In genomic region chr7:50376056-50376455, GRCh38 we compare ENCODE assay signal across 19 cellular contexts.
DNase-seq lines count a peak whose midpoint lies in the region; ATAC-seq and TF ChIP-seq lines count a peak whose summit lies in the region.
"Had no signal": no experiment of that assay in that cellular context is flagged by ENCODE, and none has a peak within 500 bp of the region (broad histone marks: within the 10 kb centered on the region; RNA-seq: fewer than 3 reads in every experiment).

No MANE protein-coding gene starts in this region.

- peaks cover 99% of the 10 kb centered on the region for H3K36me3 Mint-ChIP-seq in activated T-cell treated with anti-CD3 and anti-CD28 coated beads, Interleukin-2, amount 50 U/mL, for 24 hours (ENCODE audit: low read depth)
- H3K36me3 Mint-ChIP-seq in IgD-negative memory B cell = peaks cover 6% of the 10 kb centered on the region
- H3K36me3 Mint-ChIP-seq in activated naive CD8-positive, alpha-beta T cell = peaks cover 37% of the 10 kb centered on the region

- H3K4me1 Mint-ChIP-seq in activated T-cell treated with anti-CD3 and anti-CD28 coated beads, Interleukin-2, amount 50 U/mL, for 24 hours (ENCODE audit: low read depth) = peaks cover 99% of the 10 kb centered on the region
- peaks cover 45 to 69% (median 68%) of the 10 kb centered on the region in 3 donors for H3K4me1 Mint-ChIP-seq in IgD-negative memory B cell
- peaks cover 97% of the 10 kb centered on the region for H3K4me1 Mint-ChIP-seq in activated naive CD8-positive, alpha-beta T cell (ENCODE audit: low read depth)

- TF ChIP-seq CTCF in neutrophil (IDR thresholded peaks at IDR 0.05) = no peak

- no peaks in the 10 kb centered on the region for H3K4me1 ChIP-seq in neutrophil (ENCODE audit: control insufficient read depth in 1 of 2, insufficient read depth in 1 of 2, low read depth in 1 of 2, low read length in 1 of 2)
- H3K4me1 ChIP-seq: lower lobe of right lung, psoas muscle, testis, uterus had no signal

- peak overlapping the region; percentile 34 for H3K27ac ChIP-seq in neutrophil
- H3K27ac ChIP-seq: brain microvascular endothelial cell, lower lobe of right lung, psoas muscle, testis, uterus had no signal

- H3K4me3 ChIP-seq in neutrophil (ENCODE audit: low read depth in 1 of 2, low read length in 1 of 2) = no peak overlapping the region
- H3K4me3 ChIP-seq: lower lobe of right lung, psoas muscle, testis, uterus had no signal

- H3K27ac Mint-ChIP-seq in activated T-cell treated with anti-CD3 and anti-CD28 coated beads, Interleukin-2, amount 50 U/mL, for 24 hours = peak overlapping the region; percentile 86
- H3K27ac Mint-ChIP-seq in IgD-negative memory B cell = peak overlapping the region; percentile 17 to 95 (median 83)
- H3K27ac Mint-ChIP-seq in activated naive CD8-positive, alpha-beta T cell = peak overlapping the region; percentile 86

- H3K27me3 Mint-ChIP-seq in activated T-cell treated with anti-CD3 and anti-CD28 coated beads, Interleukin-2, amount 50 U/mL, for 24 hours = no peaks in the 10 kb centered on the region
- H3K27me3 Mint-ChIP-seq in IgD-negative memory B cell = no peaks in the 10 kb centered on the region
- H3K27me3 Mint-ChIP-seq in activated naive CD8-positive, alpha-beta T cell = no peaks in the 10 kb centered on the region

- H3K9me3 Mint-ChIP-seq in activated T-cell treated with anti-CD3 and anti-CD28 coated beads, Interleukin-2, amount 50 U/mL, for 24 hours = no peaks in the 10 kb centered on the region
- no peaks in the 10 kb centered on the region for H3K9me3 Mint-ChIP-seq in IgD-negative memory B cell
- H3K9me3 Mint-ChIP-seq in activated naive CD8-positive, alpha-beta T cell (ENCODE audit: low read depth) = no peaks in the 10 kb centered on the region

- no peaks in the 10 kb centered on the region for H3K9me3 ChIP-seq in neutrophil
- H3K9me3 ChIP-seq: lower lobe of right lung, psoas muscle, testis, uterus had no signal

- no peak for DNase-seq in activated T-cell treated with anti-CD3 and anti-CD28 coated beads, Interleukin-2, amount 50 U/mL, for 24 hours
- no peak for DNase-seq in activated T-cell treated with anti-CD3 and anti-CD28 coated beads, Interleukin-2, amount 50 U/mL, for 48 hours
- DNase-seq in NCI-H446 treated with DMSO at 0.1 percent for 48 hours (lab: John Stamatoyannopoulos, UW) = no peak
- DNase-seq in DMS79 (lab: John Stamatoyannopoulos, UW) = no peak
- DNase-seq: brain microvascular endothelial cell, IMR-90, lower lobe of right lung, NCI-H1105 treated with DMSO at 0.1 percent for 48 hours, NCI-H2081, NCI-H524, psoas muscle, testis, uterus had no signal

- no peak for ATAC-seq in HG03432 (IDR thresholded peaks at IDR 0.05; ENCODE audit: unreplicated experiment)
- ATAC-seq: HCT116, lower lobe of right lung, psoas muscle, SK-N-SH treated with all-trans-retinoic acid at 6 μM for 48 hours had no signal

- no peaks in the 10 kb centered on the region for H3K27me3 ChIP-seq in neutrophil
- H3K27me3 ChIP-seq: brain microvascular endothelial cell, testis, uterus had no signal

- no peak overlapping the region for H3K4me3 Mint-ChIP-seq in activated T-cell treated with anti-CD3 and anti-CD28 coated beads, Interleukin-2, amount 50 U/mL, for 24 hours
- peak overlapping the region in 1 of 4 donors; percentile 55 for H3K4me3 Mint-ChIP-seq in IgD-negative memory B cell
- peak overlapping the region; percentile 14 for H3K4me3 Mint-ChIP-seq in activated naive CD8-positive, alpha-beta T cell

- H3K36me3 ChIP-seq in neutrophil = peaks cover 98% of the 10 kb centered on the region
- H3K36me3 ChIP-seq: brain microvascular endothelial cell, uterus had no signal
